Comparison of ENCODE assay signal across 1 cellular context in the genomic region with DNA sequence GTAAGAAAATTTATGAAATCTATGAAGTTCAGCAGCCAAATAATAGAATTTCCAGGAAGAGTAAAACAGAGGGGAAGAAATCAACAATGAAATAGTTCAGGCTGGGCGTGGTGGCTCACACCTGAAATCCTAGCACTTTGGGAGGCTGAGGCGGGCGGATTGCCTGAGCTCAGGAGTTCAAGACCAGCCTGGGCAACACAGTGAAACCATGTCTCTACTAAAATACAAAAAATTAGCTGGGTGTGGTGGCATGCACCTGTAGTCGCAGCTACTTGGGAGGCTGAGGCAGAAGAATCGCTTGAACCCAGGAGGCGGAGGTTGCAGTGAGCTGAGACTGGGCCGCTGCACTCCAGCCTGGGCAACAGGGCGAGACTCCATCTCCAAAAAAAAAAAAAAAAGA.
TF ChIP-seq lines count a peak whose summit lies in the region.

No MANE protein-coding gene starts in this region.

TF ChIP-seq in GM12878, 131 proteins besides CTCF, POLR2A, EP300 and RAD21:
- TF ChIP-seq ZBTB40 (IDR thresholded peaks at IDR 0.05; ENCODE audit: borderline replicate concordance) = peak; percentile 25; the same call in 1 of the 2 replicates
